ENCODE assay signal across 11 cellular contexts in the genomic region with DNA sequence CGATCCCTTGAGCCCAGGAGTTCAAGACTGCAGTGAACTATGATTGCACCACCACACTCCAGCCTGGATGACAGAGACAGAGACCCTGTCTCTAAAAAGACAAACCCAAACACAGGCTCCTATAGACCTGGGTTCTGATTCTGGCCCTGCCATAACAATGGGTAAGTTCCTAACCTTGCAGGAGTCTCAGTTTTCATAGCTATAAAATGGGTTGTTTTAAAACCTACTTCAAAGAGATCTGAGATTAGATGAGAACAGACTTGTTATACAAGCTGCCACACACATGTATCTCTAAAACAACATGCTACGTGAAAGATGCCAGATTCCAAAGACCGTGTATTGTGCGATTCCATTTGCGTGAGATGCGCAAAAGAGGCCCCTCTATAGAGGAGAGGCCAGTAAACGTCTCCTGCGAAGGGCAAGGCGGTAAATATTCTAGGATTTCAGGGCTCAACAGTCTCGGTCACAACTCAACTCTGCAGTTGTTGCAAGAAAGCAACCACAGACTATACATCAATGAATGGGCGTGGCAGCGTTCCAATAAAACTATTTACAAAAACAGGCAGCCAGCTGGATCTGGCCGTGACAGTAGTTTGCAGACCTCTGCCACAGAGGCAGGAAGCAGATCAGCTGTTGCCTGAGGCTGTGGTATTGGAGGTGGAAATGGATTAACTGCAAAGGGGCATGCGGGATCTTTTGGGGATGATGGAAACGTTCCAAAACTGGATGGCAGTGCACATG. TPM values are rescaled to one million over a fixed set of nuclear protein-coding genes. Genes with fewer than 3 reads are reported as not detected.
DNase-seq lines count a peak whose midpoint lies in the region; TF ChIP-seq lines count a peak whose summit lies in the region.
"Had no signal": no experiment of that assay in that cellular context is flagged by ENCODE, and none has a peak within 500 bp of the region (broad histone marks: within the 10 kb centered on the region; RNA-seq: fewer than 3 reads in every experiment).

No MANE protein-coding gene starts in this region.

- H3K9me3 ChIP-seq in SK-N-MC (ENCODE audit: low read depth, low read length) (no peaks in the 10 kb centered on the region), Caco-2 (no peaks in the 10 kb centered on the region)
- H3K9me3 ChIP-seq: pancreas had no signal

- peaks cover 4% of the 10 kb centered on the region for H3K27me3 Mint-ChIP-seq in progenitor cell of endocrine pancreas
- no peaks in the 10 kb centered on the region for H3K27me3 Mint-ChIP-seq in Caco-2 (ENCODE audit: insufficient read depth, unreplicated experiment)

- H3K27ac ChIP-seq in SK-N-MC = no peak overlapping the region
- H3K27ac ChIP-seq: 22Rv1, pancreas had no signal

- TF ChIP-seq CTCF in progenitor cell of endocrine pancreas (IDR thresholded peaks at IDR 0.05; ENCODE audit: unreplicated experiment) = no peak
- no peak for TF ChIP-seq CTCF in Caco-2 (IDR thresholded peaks at IDR 0.05; ENCODE audit: insufficient read depth in 1 of 2, low read depth in 1 of 2, low read length in 1 of 2, severe bottlenecking in 1 of 2, unreplicated experiment in 1 of 2)

- peaks cover 7% of the 10 kb centered on the region for H3K4me1 Mint-ChIP-seq in progenitor cell of endocrine pancreas (ENCODE audit: low read depth)
- peaks cover 6% of the 10 kb centered on the region for H3K4me1 Mint-ChIP-seq in Caco-2 (ENCODE audit: low read depth, unreplicated experiment)

- H3K9me3 Mint-ChIP-seq in progenitor cell of endocrine pancreas (ENCODE audit: low read depth) (no peaks in the 10 kb centered on the region), Caco-2 (ENCODE audit: unreplicated experiment) (no peaks in the 10 kb centered on the region)

- H3K36me3 ChIP-seq in SK-N-MC (ENCODE audit: insufficient read depth, low read length) (no peaks in the 10 kb centered on the region), Caco-2 (ENCODE audit: control insufficient read depth, insufficient read depth, low read length) (no peaks in the 10 kb centered on the region)

- H3K27ac Mint-ChIP-seq in progenitor cell of endocrine pancreas (no peak overlapping the region), Caco-2 (ENCODE audit: unreplicated experiment) (no peak overlapping the region)

- POLR2A ChIA-PET in Caco-2 (lab: Charles Lee) = no interaction called here

- peak overlapping the region; percentile 9 for H3K9ac ChIP-seq in SK-N-MC (ENCODE audit: insufficient read length)

- intact Hi-C loops in Caco-2 (cut with micrococcal nuclease; ENCODE audit: unreplicated experiment) = no loop called here

- H3K27me3 ChIP-seq in Caco-2 (replicated peaks; ENCODE audit: control insufficient read depth, insufficient read depth, low read length) = no peaks in the 10 kb centered on the region
- H3K27me3 ChIP-seq: pancreas had no signal

- H3K4me1 ChIP-seq in Caco-2 = peaks cover 5% of the 10 kb centered on the region; the same call in 1 of the 2 replicates

- DNase-seq in DMS 273 (lab: John Stamatoyannopoulos, UW; ENCODE audit: unreplicated experiment) (peak; percentile 59), DMS 273 treated with DMSO at 0.1 percent for 48 hours (lab: John Stamatoyannopoulos, UW) (no peak), SK-N-MC (ENCODE audit: low read depth, low spot score) (no peak), fibroblast of the conjunctiva (ENCODE audit: low read depth) (peak; percentile 70), skeletal muscle cell (ENCODE audit: low read depth) (peak; percentile 91), progenitor cell of endocrine pancreas (ENCODE audit: low spot score, unreplicated experiment) (no peak), Caco-2 (no peak), SKM-1 (lab: John Stamatoyannopoulos, UW; ENCODE audit: unreplicated experiment) (no peak)
- DNase-seq: NCI-H524 treated with DMSO at 0.1 percent for 48 hours had no signal

- H3K4me3 Mint-ChIP-seq in progenitor cell of endocrine pancreas (ENCODE audit: low read depth) (no peak overlapping the region), Caco-2 (ENCODE audit: unreplicated experiment) (no peak overlapping the region)

- H3K4me3 ChIP-seq in SK-N-MC (no peak overlapping the region), skeletal muscle cell (ENCODE audit: low read depth, low read length) (no peak overlapping the region), Caco-2 (ENCODE audit: low read depth, low read length) (no peak overlapping the region)
- H3K4me3 ChIP-seq: pancreas had no signal

- BruUV-seq in Caco-2 (replicated peaks; lab: Mats Ljungman, UMichigan) = no TSS peak

- CTCF ChIA-PET in Caco-2 (lab: Charles Lee) = no interaction called here

- H3K36me3 Mint-ChIP-seq in progenitor cell of endocrine pancreas (ENCODE audit: insufficient read depth) (no peaks in the 10 kb centered on the region), Caco-2 (ENCODE audit: insufficient read depth, unreplicated experiment) (no peaks in the 10 kb centered on the region)

RNA-seq across cellular contexts. Expression of gene CORO7, which starts 5.9 kb away (rescaled TPM):
- total RNA-seq in progenitor cell of endocrine pancreas = 25.7 and 35.2 TPM in 2 replicates
- total RNA-seq in Caco-2 (2022) = 23.1 and 33.4 TPM in 2 replicates

RNA-seq across cellular contexts. Expression of gene DNAJA3, which starts 15.2 kb away (rescaled TPM):
- total RNA-seq in progenitor cell of endocrine pancreas = 38.8 and 42.3 TPM in 2 replicates
- total RNA-seq in Caco-2 (2022) = 77.1 and 79.6 TPM in 2 replicates

RNA-seq across cellular contexts. Expression of gene VASN, which starts 38.9 kb away (rescaled TPM):
- 3.8 and 4.0 TPM in 2 replicates for total RNA-seq in progenitor cell of endocrine pancreas
- total RNA-seq in Caco-2 (2022) = 2.7 and 2.8 TPM in 2 replicates

RNA-seq across cellular contexts. Expression of gene PAM16, which starts 59.4 kb away (rescaled TPM):
- total RNA-seq in progenitor cell of endocrine pancreas (33.5 and 36.7 TPM in 2 replicates), Caco-2 (2022) (74.1 and 76.5 TPM in 2 replicates)

Comparison
In these comparisons a context has a peak if more than half of its experiments do, and no peak if none do; other contexts are left out.
1. DNase-seq: peak in DMS 273 (single experiment), fibroblast of the conjunctiva (single experiment) and skeletal muscle cell (single experiment); none in DMS 273 treated with DMSO at 0.1 percent for 48 hours (single experiment), SK-N-MC (single experiment), progenitor cell of endocrine pancreas (single experiment), Caco-2 (0 of 2) and SKM-1 (single experiment).